In the genomic region with DNA sequence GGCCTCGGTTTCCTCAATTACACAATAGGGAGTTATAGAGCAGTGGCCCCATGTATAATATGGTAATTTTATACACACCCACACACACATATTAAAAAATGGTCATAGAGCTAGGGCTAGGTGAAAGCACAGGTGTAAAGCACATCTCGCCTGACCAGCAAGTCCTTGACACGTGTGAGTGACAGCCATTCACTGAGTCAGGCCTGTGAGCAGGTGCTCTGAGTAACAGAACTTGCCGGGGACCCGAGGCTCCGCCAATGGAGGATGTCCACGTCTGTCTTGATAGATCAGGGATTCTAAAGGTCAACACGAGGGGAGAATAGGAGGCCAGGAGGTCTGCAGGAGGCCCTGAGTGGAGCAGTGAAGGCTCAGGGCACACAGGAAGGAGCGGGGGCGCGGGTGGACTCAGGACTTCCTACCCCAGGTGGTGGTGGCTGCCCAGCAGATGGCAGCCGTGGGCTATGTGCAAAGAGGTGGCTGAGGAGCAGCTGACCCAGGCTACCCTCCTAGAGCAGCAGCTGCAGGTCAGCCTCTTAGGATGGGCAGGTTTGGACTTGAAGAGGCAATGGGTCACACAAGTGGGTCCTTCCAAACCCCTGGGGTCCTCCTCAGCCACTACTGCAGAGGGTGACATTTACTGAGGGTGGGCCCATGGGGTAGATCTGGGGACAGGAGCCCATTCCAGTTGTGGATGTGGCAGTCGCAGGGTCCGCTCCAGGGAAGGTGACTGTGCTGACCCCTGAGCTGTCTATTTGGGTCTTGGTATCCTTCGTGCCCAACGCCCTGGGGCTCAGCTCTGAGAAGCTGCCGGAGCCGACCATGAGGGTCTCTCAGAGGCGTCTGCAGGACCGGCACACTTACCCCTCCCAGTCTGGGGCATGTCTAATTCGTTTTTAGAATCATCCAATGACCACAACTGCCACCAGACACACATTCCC, we compare ENCODE assay signal across 7 cellular contexts. TPM values are rescaled to one million over a fixed set of nuclear protein-coding genes. Genes with fewer than 3 reads are reported as not detected.
DNase-seq lines count a peak whose midpoint lies in the region; ATAC-seq, FAIRE-seq and TF ChIP-seq lines count a peak whose summit lies in the region.

No MANE protein-coding gene starts in this region.

- H3K27ac Mint-ChIP-seq in T-cell, result peak overlapping the region; percentile 85 to 91
- H3K27ac Mint-ChIP-seq in activated naive CD8-positive, alpha-beta T cell treated with anti-CD3 and anti-CD28 coated beads, Interleukin-2, amount 10 ng/mL, durations not matched to agents 7 days and 5 days, result peak overlapping the region; percentile 90

- POLR2A ChIA-PET in T-cell (lab: Charles Lee), result no interaction called here
- POLR2A ChIA-PET in activated naive CD8-positive, alpha-beta T cell treated with anti-CD3 and anti-CD28 coated beads, Interleukin-2, amount 10 ng/mL, durations not matched to agents 7 days and 5 days (lab: Charles Lee), result interaction anchor here (1.1 to 2.5 kb wide), 4 partner anchors 12 to 154 kb away, joined by 3 to 11 read pairs (median 6); a partner anchor contains a TSS

- TF ChIP-seq POLR2A in GM12892 (IDR thresholded peaks at IDR 0.05; ENCODE audit: low read depth, low read length), result no peak; the same call in 1 of the 2 replicates
- TF ChIP-seq POLR2A in NB4 (IDR thresholded peaks at IDR 0.05; ENCODE audit: extremely low read depth, insufficient read length), result no peak

- DNase-seq in GM12892 (ENCODE audit: insufficient read length) (peak; percentile 72), NB4 (ENCODE audit: low read depth) (peak; percentile 86), T-cell (peak; percentile 48 to 80 (median 71)), cardiac septum (ENCODE audit: low spot score) (peak; percentile 91), retina (peak; percentile 75)
- DNase-seq in activated naive CD8-positive, alpha-beta T cell treated with anti-CD3 and anti-CD28 coated beads, Interleukin-2, amount 10 ng/mL, durations not matched to agents 7 days and 5 days, result peak; percentile 83

- peak; percentile 89 for FAIRE-seq in GM12892 (lab: Jason Lieb, UNC)

- no peaks in the 10 kb centered on the region for H3K9me3 Mint-ChIP-seq in T-cell
- H3K9me3 Mint-ChIP-seq in activated naive CD8-positive, alpha-beta T cell treated with anti-CD3 and anti-CD28 coated beads, Interleukin-2, amount 10 ng/mL, durations not matched to agents 7 days and 5 days, result no peaks in the 10 kb centered on the region

- ATAC-seq in T-cell (replicated peaks in 1 of 4) (peak; percentile 82 to 95 (median 90)), HG03039 (IDR thresholded peaks at IDR 0.05; ENCODE audit: unreplicated experiment) (no peak)
- ATAC-seq in activated naive CD8-positive, alpha-beta T cell treated with anti-CD3 and anti-CD28 coated beads, Interleukin-2, amount 10 ng/mL, durations not matched to agents 7 days and 5 days (ENCODE audit: low read depth), result peak; percentile 85

- intact Hi-C loops in cardiac septum (cut with DNase I), result loop anchor here (1.0 kb wide), 1 partner anchor 149 kb away; a partner anchor contains a TSS

- peaks cover 28 to 45% (median 30%) of the 10 kb centered on the region in 3 donors for H3K4me1 Mint-ChIP-seq in T-cell
- H3K4me1 Mint-ChIP-seq in activated naive CD8-positive, alpha-beta T cell treated with anti-CD3 and anti-CD28 coated beads, Interleukin-2, amount 10 ng/mL, durations not matched to agents 7 days and 5 days, result peaks cover 27% of the 10 kb centered on the region

- CTCF ChIA-PET in T-cell (lab: Charles Lee), result interaction anchor here (0.6 to 2.5 kb wide), 8 partner anchors 32 to 166 kb away, joined by 3 to 9 read pairs (median 3); no protein-coding TSS in a partner anchor

- H3K4me3 Mint-ChIP-seq in T-cell, result peak overlapping the region in 2 of 3 donors; percentile 0 to 14
- peak overlapping the region; percentile 50 for H3K4me3 Mint-ChIP-seq in activated naive CD8-positive, alpha-beta T cell treated with anti-CD3 and anti-CD28 coated beads, Interleukin-2, amount 10 ng/mL, durations not matched to agents 7 days and 5 days

- TF ChIP-seq CTCF in NB4 (IDR thresholded peaks at IDR 0.05; ENCODE audit: low read depth, low read length), result peak; percentile 79

- H3K4me3 ChIP-seq in NB4 (ENCODE audit: low read depth, low read length), result no peak overlapping the region

- H3K27me3 Mint-ChIP-seq in T-cell, result no peaks in the 10 kb centered on the region
- no peaks in the 10 kb centered on the region for H3K27me3 Mint-ChIP-seq in activated naive CD8-positive, alpha-beta T cell treated with anti-CD3 and anti-CD28 coated beads, Interleukin-2, amount 10 ng/mL, durations not matched to agents 7 days and 5 days

- peaks cover 29% of the 10 kb centered on the region for H3K36me3 Mint-ChIP-seq in T-cell
- H3K36me3 Mint-ChIP-seq in activated naive CD8-positive, alpha-beta T cell treated with anti-CD3 and anti-CD28 coated beads, Interleukin-2, amount 10 ng/mL, durations not matched to agents 7 days and 5 days, result peaks cover 12% of the 10 kb centered on the region

RNA-seq across cellular contexts. Expression of a gene that starts 45.9 kb away (rescaled TPM):
- not detected for polyA plus RNA-seq in GM12892 (2012; ENCODE audit: missing spikeins)
- total RNA-seq in T-cell (not detected), cardiac septum (not detected)
- not detected for total RNA-seq in activated naive CD8-positive, alpha-beta T cell treated with anti-CD3 and anti-CD28 coated beads, Interleukin-2, amount 10 ng/mL, durations not matched to agents 7 days and 5 days
